7 cellular contexts compared by ENCODE assay signal in the genomic region with DNA sequence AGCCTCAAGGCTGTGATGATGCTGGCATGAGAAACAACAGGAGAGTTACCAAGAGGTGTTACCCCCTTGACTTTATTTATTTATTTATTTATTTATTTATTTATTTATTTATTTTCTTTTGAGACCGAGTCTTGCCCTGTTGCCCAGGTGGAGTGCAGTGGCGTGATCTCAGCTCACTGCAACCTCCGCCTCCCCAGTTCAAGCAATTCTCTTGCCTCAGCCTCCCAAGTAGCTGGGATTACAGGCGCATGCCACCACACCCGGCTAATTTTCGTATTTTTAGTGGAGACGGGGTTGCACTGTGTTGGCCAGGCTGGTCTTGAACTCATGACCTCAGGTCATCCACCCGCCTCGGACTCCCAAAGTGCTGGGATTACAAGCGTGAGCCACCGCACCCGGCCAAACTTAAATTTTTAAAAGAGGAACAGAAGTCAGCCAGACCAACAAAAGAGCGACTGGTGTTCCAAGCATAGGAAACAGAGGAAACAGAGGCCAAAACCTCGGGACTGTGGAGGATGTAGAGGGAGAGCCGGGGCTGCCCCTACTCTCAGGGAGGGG. TPM values are rescaled to one million over a fixed set of nuclear protein-coding genes. Genes with fewer than 3 reads are reported as not detected.
DNase-seq lines count a peak whose midpoint lies in the region; ATAC-seq and TF ChIP-seq lines count a peak whose summit lies in the region.
"Not testable (repeated sequence)": the region's sequence is repeated elsewhere in the genome, so short reads cannot be mapped to it uniquely, and the experiment has no call there.

No MANE protein-coding gene starts in this region.

- WGBS in heart right ventricle, 2 donors = 80 to 87% methylated on average over 15 of the region's 15 CpGs

- not testable (repeated sequence) for H3K4me1 ChIP-seq in NT2/D1 (ENCODE audit: insufficient read depth, insufficient read length); muscle layer of colon (ENCODE audit: insufficient read depth, low read length); skeletal muscle satellite cell (ENCODE audit: control insufficient read depth, insufficient read depth, low read length)
- H3K4me1 ChIP-seq in heart right ventricle = peaks cover 0 to 28% (median 6%) of the 10 kb centered on the region in 9 donors

- DNase-seq in GM19238 (ENCODE audit: insufficient read length, low spot score) = peak; percentile 0
- DNase-seq in NT2/D1 (ENCODE audit: low read depth, low spot score); activated CD8-positive, alpha-beta T cell treated with anti-CD3 and anti-CD28 coated beads, Interleukin-2, amount 10 ng/mL, durations not matched to agents 7 days and 5 days; choroid plexus epithelial cell (ENCODE audit: low read depth); heart right ventricle: not testable (repeated sequence)

- H3K27me3 Mint-ChIP-seq in activated CD8-positive, alpha-beta T cell treated with anti-CD3 and anti-CD28 coated beads, Interleukin-2, amount 10 ng/mL, durations not matched to agents 7 days and 5 days (ENCODE audit: low read depth) = not testable (repeated sequence)

- peak overlapping the region; percentile 79 for H3K4me2 ChIP-seq in skeletal muscle satellite cell (ENCODE audit: low read length)

- CTCF ChIA-PET in activated CD8-positive, alpha-beta T cell treated with anti-CD3 and anti-CD28 coated beads, Interleukin-2, amount 10 ng/mL, durations not matched to agents 7 days and 5 days (lab: Charles Lee) = interaction anchor here (0.7 to 2.0 kb wide), 2 partner anchors 256 to 368 kb away, joined by 3 to 7 read pairs; no protein-coding TSS in a partner anchor

- H3K4me3 Mint-ChIP-seq in activated CD8-positive, alpha-beta T cell treated with anti-CD3 and anti-CD28 coated beads, Interleukin-2, amount 10 ng/mL, durations not matched to agents 7 days and 5 days = peak overlapping the region; percentile 84

- H3K27ac ChIP-seq in heart right ventricle = peak overlapping the region; percentile 71 to 92 (median 86)
- H3K27ac ChIP-seq in muscle layer of colon (ENCODE audit: low read depth, low read length) = not testable (repeated sequence)

- intact Hi-C loops in heart right ventricle (cut with DNase I) = not testable (repeated sequence)

- peaks cover 18% of the 10 kb centered on the region for H3K4me1 Mint-ChIP-seq in activated CD8-positive, alpha-beta T cell treated with anti-CD3 and anti-CD28 coated beads, Interleukin-2, amount 10 ng/mL, durations not matched to agents 7 days and 5 days (ENCODE audit: low read depth)

- not testable (repeated sequence) for H3K9me3 Mint-ChIP-seq in activated CD8-positive, alpha-beta T cell treated with anti-CD3 and anti-CD28 coated beads, Interleukin-2, amount 10 ng/mL, durations not matched to agents 7 days and 5 days (ENCODE audit: insufficient read depth)

- not testable (repeated sequence) for H3K36me3 ChIP-seq in NT2/D1 (ENCODE audit: insufficient read depth, insufficient read length, low read length); muscle layer of colon (ENCODE audit: insufficient read depth, low read length); skeletal muscle satellite cell (ENCODE audit: insufficient read depth, low read length)
- H3K36me3 ChIP-seq in heart right ventricle = peaks cover 0 to 15% (median 4%) of the 10 kb centered on the region in 9 donors

- H3K9me3 ChIP-seq in NT2/D1 (ENCODE audit: insufficient read depth, low read length); heart right ventricle; muscle layer of colon (ENCODE audit: low read length); skeletal muscle satellite cell (replicated peaks; ENCODE audit: low read length): not testable (repeated sequence)

- H3K36me3 Mint-ChIP-seq in activated CD8-positive, alpha-beta T cell treated with anti-CD3 and anti-CD28 coated beads, Interleukin-2, amount 10 ng/mL, durations not matched to agents 7 days and 5 days (ENCODE audit: low read depth) = peaks cover 13% of the 10 kb centered on the region

- peak overlapping the region; percentile 94 for H3K9ac ChIP-seq in NT2/D1 (ENCODE audit: insufficient read length, low read depth)
- H3K9ac ChIP-seq in muscle layer of colon (ENCODE audit: low read length); skeletal muscle satellite cell (ENCODE audit: low read depth, low read length): not testable (repeated sequence)

- TF ChIP-seq CTCF in choroid plexus epithelial cell (conservative IDR thresholded peaks at IDR 0.05; ENCODE audit: low read depth, low read length); heart right ventricle (IDR thresholded peaks at IDR 0.05): not testable (repeated sequence)

- POLR2A ChIA-PET in activated CD8-positive, alpha-beta T cell treated with anti-CD3 and anti-CD28 coated beads, Interleukin-2, amount 10 ng/mL, durations not matched to agents 7 days and 5 days (lab: Charles Lee) = interaction anchor here (1.4 to 2.2 kb wide), 2 partner anchors 132 to 186 kb away, joined by 4 to 17 read pairs; a partner anchor contains a TSS

- not testable (repeated sequence) for H3K27me3 ChIP-seq in NT2/D1 (ENCODE audit: insufficient read depth, insufficient read length); heart right ventricle; muscle layer of colon (ENCODE audit: control insufficient read depth in 1 of 2, insufficient read depth in 2 of 2, low read length in 2 of 2); skeletal muscle satellite cell (ENCODE audit: control insufficient read depth, insufficient read depth, low read length)

- not testable (repeated sequence) for ATAC-seq in activated CD8-positive, alpha-beta T cell treated with anti-CD3 and anti-CD28 coated beads, Interleukin-2, amount 10 ng/mL, durations not matched to agents 7 days and 5 days; heart right ventricle

- peak overlapping the region; percentile 84 for H3K4me3 ChIP-seq in NT2/D1 (ENCODE audit: insufficient read length, low read depth)
- peak overlapping the region; percentile 66 for H3K4me3 ChIP-seq in choroid plexus epithelial cell (ENCODE audit: low read depth, low read length)
- peak overlapping the region in 9 of 10 donors; percentile 32 to 74 (median 57) for H3K4me3 ChIP-seq in heart right ventricle
- H3K4me3 ChIP-seq in muscle layer of colon (ENCODE audit: low read depth in 1 of 2, low read length in 2 of 2) = peak overlapping the region; percentile 41 to 68
- peak overlapping the region; percentile 69 for H3K4me3 ChIP-seq in skeletal muscle satellite cell (ENCODE audit: low read length)

- H3K27ac Mint-ChIP-seq in activated CD8-positive, alpha-beta T cell treated with anti-CD3 and anti-CD28 coated beads, Interleukin-2, amount 10 ng/mL, durations not matched to agents 7 days and 5 days = peak overlapping the region; percentile 95

RNA-seq across cellular contexts. Expression of a gene that starts 36.6 kb away (rescaled TPM):
- 100 to 1,000 TPM; 150 to 168 TPM for total RNA-seq in activated CD8-positive, alpha-beta T cell treated with anti-CD3 and anti-CD28 coated beads, Interleukin-2, amount 10 ng/mL, durations not matched to agents 7 days and 5 days
- 10 to 100 TPM; 26.1 to 43.8 (median 31.2) TPM for total RNA-seq in heart right ventricle
- polyA plus RNA-seq in heart right ventricle = 10 to 100 TPM in 1 of 2 donors, 1 to 10 TPM in 1; 6.9 to 29.0 TPM
- total RNA-seq in skeletal muscle satellite cell (2012; rRNA removed) = 21.3 and 24.2 TPM in 2 replicates
